In the genomic region with DNA sequence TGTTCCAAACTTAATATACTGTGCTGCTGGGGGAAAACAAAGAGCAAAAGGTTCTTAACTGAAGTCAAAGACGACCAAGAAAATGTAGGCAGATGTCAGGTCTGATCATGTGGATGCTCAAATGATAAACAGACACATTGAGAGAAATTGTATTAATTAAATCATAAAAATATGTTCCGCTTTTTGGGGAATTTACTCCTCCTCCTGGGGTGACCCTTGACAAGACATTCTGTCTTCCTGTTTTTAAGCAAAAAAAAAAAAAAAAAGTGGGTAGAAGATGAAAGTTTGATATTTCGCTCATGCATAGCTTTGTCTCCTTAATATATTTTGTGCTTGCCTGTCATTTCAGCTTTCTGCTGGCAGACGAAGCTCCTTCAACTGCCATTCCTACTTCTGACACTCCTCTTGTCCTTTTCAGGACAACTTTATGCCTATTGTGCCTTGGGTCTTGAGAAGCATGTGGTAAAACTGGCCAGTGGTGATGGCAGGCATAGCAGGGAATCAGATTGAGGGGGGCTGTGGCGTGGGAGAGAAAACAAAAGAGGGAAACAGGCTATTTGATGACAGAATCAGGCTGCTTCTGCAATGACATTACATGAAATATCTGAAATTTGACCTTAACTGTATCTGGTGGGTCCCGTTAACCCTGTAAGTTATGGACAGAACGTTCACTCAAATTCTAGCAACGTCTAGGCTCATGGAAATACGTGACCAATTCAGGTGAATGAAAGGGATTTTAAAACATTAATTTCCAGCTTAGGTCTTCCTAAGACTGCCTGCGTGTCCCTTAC, we compare ENCODE assay signal across 7 cellular contexts. TPM values are rescaled to one million over a fixed set of nuclear protein-coding genes. Genes with fewer than 3 reads are reported as not detected.
A peak's percentile ranks its signal among the peaks of the same experiment; 100 is the strongest.
DNase-seq lines count a peak whose midpoint lies in the region; TF ChIP-seq lines count a peak whose summit lies in the region.
"Not testable (repeated sequence)": the region's sequence is repeated elsewhere in the genome, so short reads cannot be mapped to it uniquely, and the experiment has no call there.

No MANE protein-coding gene starts in this region.

- H3K9ac ChIP-seq in muscle layer of colon (ENCODE audit: low read length) = not testable (repeated sequence)

- not testable (repeated sequence) for TF ChIP-seq EP300 in sigmoid colon (IDR thresholded peaks at IDR 0.05)

- DNase-seq in G401 (ENCODE audit: low spot score) = peak; percentile 21
- DNase-seq in NCI-H69 (lab: John Stamatoyannopoulos, UW) = peak; percentile 69
- not testable (repeated sequence) for DNase-seq in ascending aorta (ENCODE audit: low spot score in 2 of 2); glutamatergic neuron; sigmoid colon

- TF ChIP-seq CTCF in WI38 (IDR thresholded peaks at IDR 0.05; ENCODE audit: low read depth, low read length); ascending aorta (IDR thresholded peaks at IDR 0.05); glutamatergic neuron (IDR thresholded peaks at IDR 0.05; ENCODE audit: partially characterized antibody, unreplicated experiment); sigmoid colon (IDR thresholded peaks at IDR 0.05): not testable (repeated sequence)

- WGBS in sigmoid colon, 2 donors = 29 to 33% methylated on average over 10 of the region's 10 CpGs

- H3K27me3 ChIP-seq in ascending aorta; muscle layer of colon (ENCODE audit: control insufficient read depth in 1 of 2, insufficient read depth in 2 of 2, low read length in 2 of 2); sigmoid colon: not testable (repeated sequence)

- not testable (repeated sequence) for H3K4me1 Mint-ChIP-seq in glutamatergic neuron (ENCODE audit: low read depth, unreplicated experiment)

- not testable (repeated sequence) for H3K27ac Mint-ChIP-seq in glutamatergic neuron (ENCODE audit: unreplicated experiment)

- in situ Hi-C loops in G401 (cut with HindIII; ENCODE audit: low sequenced_read_pairs) = not testable (repeated sequence)

- H3K4me1 ChIP-seq in ascending aorta (peaks cover 0 to 13% of the 10 kb centered on the region in 2 donors), muscle layer of colon (ENCODE audit: insufficient read depth, low read length) (peaks cover 18% of the 10 kb centered on the region), sigmoid colon (peaks cover 0 to 39% (median 10%) of the 10 kb centered on the region in 4 donors)

- H3K36me3 ChIP-seq in ascending aorta; muscle layer of colon (ENCODE audit: insufficient read depth, low read length); sigmoid colon: not testable (repeated sequence)

- not testable (repeated sequence) for H3K36me3 Mint-ChIP-seq in glutamatergic neuron (ENCODE audit: unreplicated experiment)

- H3K9me3 ChIP-seq in ascending aorta; muscle layer of colon (ENCODE audit: low read length); sigmoid colon: not testable (repeated sequence)

- intact Hi-C loops in ascending aorta (cut with DNase I) (loop anchor here (5.0 to 10.0 kb wide), 2 partner anchors 209 to 1668 kb away; a partner anchor contains a TSS), sigmoid colon (cut with DNase I) (loop anchor here (10.0 kb wide), 3 partner anchors 102 to 212 kb away; no protein-coding TSS in a partner anchor)

- H3K4me3 Mint-ChIP-seq in glutamatergic neuron (ENCODE audit: unreplicated experiment) = peak overlapping the region; percentile 87

- peak overlapping the region; percentile 54 for H3K4me3 ChIP-seq in WI38 (ENCODE audit: low read depth, low read length)
- H3K4me3 ChIP-seq in ascending aorta = peak overlapping the region; percentile 82 to 90
- peak overlapping the region in 1 of 2 donors; percentile 65 for H3K4me3 ChIP-seq in muscle layer of colon (ENCODE audit: low read depth in 1 of 2, low read length in 2 of 2)
- peak overlapping the region in 1 of 4 donors; percentile 94 for H3K4me3 ChIP-seq in sigmoid colon

- H3K9me3 Mint-ChIP-seq in glutamatergic neuron (ENCODE audit: unreplicated experiment) = not testable (repeated sequence)

- H3K27me3 Mint-ChIP-seq in glutamatergic neuron (ENCODE audit: unreplicated experiment) = not testable (repeated sequence)

- not testable (repeated sequence) for TF ChIP-seq POLR2A in sigmoid colon (IDR thresholded peaks at IDR 0.05)

- peak overlapping the region; percentile 48 to 59 for H3K27ac ChIP-seq in ascending aorta
- peak overlapping the region; percentile 86 for H3K27ac ChIP-seq in muscle layer of colon (ENCODE audit: low read depth, low read length)
- H3K27ac ChIP-seq in sigmoid colon = peak overlapping the region; percentile 66 to 83 (median 74)

RNA-seq across cellular contexts. Expression of a gene that starts 1.3 kb away (rescaled TPM):
- total RNA-seq in G401 (2014; rRNA removed; shearing (Covaris generic)) = 6.8 and 16.3 TPM in 2 replicates
- 74.9 TPM for total RNA-seq in ascending aorta
- total RNA-seq in glutamatergic neuron (ENCODE audit: unreplicated experiment) = 12.4 TPM
- total RNA-seq in sigmoid colon = 1 to 10 TPM; 6.1 to 9.6 (median 8.3) TPM
- polyA plus RNA-seq in sigmoid colon = 1 to 10 TPM; 1.2 to 7.2 (median 1.4) TPM
